In the genomic region with DNA sequence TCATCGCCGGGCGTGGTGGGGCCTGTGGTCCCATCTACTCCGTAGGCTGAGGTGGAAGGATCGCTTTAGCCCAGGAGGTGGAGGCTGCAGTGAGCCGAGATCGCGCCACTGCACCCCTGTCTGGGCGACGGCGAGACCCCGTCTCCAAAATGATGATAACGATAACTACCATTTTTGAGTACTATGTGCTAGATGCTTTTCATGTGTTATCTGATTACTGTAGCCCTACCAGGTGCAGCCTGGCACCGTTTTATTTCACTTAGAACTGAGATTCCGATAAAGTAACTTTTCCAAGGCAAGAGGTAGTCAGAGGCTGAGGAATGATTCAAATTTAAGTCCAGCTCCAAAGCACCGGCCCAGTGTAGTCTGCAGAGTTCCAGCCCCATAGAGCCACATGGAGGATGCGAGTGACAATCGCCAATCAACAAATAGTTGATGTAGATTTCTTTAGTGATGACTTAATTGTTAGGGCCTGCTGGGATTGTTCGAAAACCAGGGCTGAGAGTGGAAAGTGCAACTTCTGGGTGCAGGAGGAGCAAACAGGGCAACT, we compare ENCODE assay signal across 8 cellular contexts. TPM values are rescaled to one million over a fixed set of nuclear protein-coding genes. Genes with fewer than 3 reads are reported as not detected.
DNase-seq lines count a peak whose midpoint lies in the region; ATAC-seq and TF ChIP-seq lines count a peak whose summit lies in the region.

No MANE protein-coding gene starts in this region.

- peak overlapping the region; percentile 93 for H3K27ac Mint-ChIP-seq in activated T-helper 1 cell treated with anti-CD3 and anti-CD28 coated beads, Interleukin-12 subunit alpha, Interleukin-12 subunit beta, Interleukin-2, Interleukin-4 antibody, amounts not matched to agents 30 ng/mL and 10 ng/mL and 1 ng/mL, durations not matched to agents 14 hours and 24 hours and 36 hours
- peak overlapping the region; percentile 99 for H3K27ac Mint-ChIP-seq in stimulated activated memory B cell treated with anti-CD40 and anti-IgM and Interleukin-4, amounts not matched to agents 10 μg/mL and 1 μg/mL and 100 μg/mL, for 72 hours

- H3K9me3 Mint-ChIP-seq in activated T-helper 1 cell treated with anti-CD3 and anti-CD28 coated beads, Interleukin-12 subunit alpha, Interleukin-12 subunit beta, Interleukin-2, Interleukin-4 antibody, amounts not matched to agents 30 ng/mL and 10 ng/mL and 1 ng/mL, durations not matched to agents 14 hours and 24 hours and 36 hours = no peaks in the 10 kb centered on the region
- H3K9me3 Mint-ChIP-seq in stimulated activated memory B cell treated with anti-CD40 and anti-IgM and Interleukin-4, amounts not matched to agents 10 μg/mL and 1 μg/mL and 100 μg/mL, for 72 hours = no peaks in the 10 kb centered on the region

- no peak for TF ChIP-seq CTCF in AG10803 (conservative IDR thresholded peaks at IDR 0.05; ENCODE audit: low read length)

- ATAC-seq in stimulated activated memory B cell treated with anti-CD40 and anti-IgM and Interleukin-4, amounts not matched to agents 10 μg/mL and 1 μg/mL and 100 μg/mL, for 72 hours = no peak
- ATAC-seq in GM18909 (IDR thresholded peaks at IDR 0.05; ENCODE audit: poor library complexity, unreplicated experiment) (no peak), HG02759 (IDR thresholded peaks at IDR 0.05; ENCODE audit: unreplicated experiment) (no peak)

- H3K4me3 ChIP-seq in AG10803 (ENCODE audit: low read length) = peak overlapping the region; percentile 88
- H3K4me3 ChIP-seq in iPS-11a (ENCODE audit: low read depth, low read length) = peak overlapping the region; percentile 90

- H3K4me1 Mint-ChIP-seq in activated T-helper 1 cell treated with anti-CD3 and anti-CD28 coated beads, Interleukin-12 subunit alpha, Interleukin-12 subunit beta, Interleukin-2, Interleukin-4 antibody, amounts not matched to agents 30 ng/mL and 10 ng/mL and 1 ng/mL, durations not matched to agents 14 hours and 24 hours and 36 hours (ENCODE audit: low read depth) = peaks cover 28% of the 10 kb centered on the region
- peaks cover 36% of the 10 kb centered on the region for H3K4me1 Mint-ChIP-seq in stimulated activated memory B cell treated with anti-CD40 and anti-IgM and Interleukin-4, amounts not matched to agents 10 μg/mL and 1 μg/mL and 100 μg/mL, for 72 hours

- peaks cover under 1% of the 10 kb centered on the region for H3K27me3 Mint-ChIP-seq in activated T-helper 1 cell treated with anti-CD3 and anti-CD28 coated beads, Interleukin-12 subunit alpha, Interleukin-12 subunit beta, Interleukin-2, Interleukin-4 antibody, amounts not matched to agents 30 ng/mL and 10 ng/mL and 1 ng/mL, durations not matched to agents 14 hours and 24 hours and 36 hours (ENCODE audit: insufficient read depth)
- no peaks in the 10 kb centered on the region for H3K27me3 Mint-ChIP-seq in stimulated activated memory B cell treated with anti-CD40 and anti-IgM and Interleukin-4, amounts not matched to agents 10 μg/mL and 1 μg/mL and 100 μg/mL, for 72 hours

- peak overlapping the region; percentile 89 for H3K4me3 Mint-ChIP-seq in activated T-helper 1 cell treated with anti-CD3 and anti-CD28 coated beads, Interleukin-12 subunit alpha, Interleukin-12 subunit beta, Interleukin-2, Interleukin-4 antibody, amounts not matched to agents 30 ng/mL and 10 ng/mL and 1 ng/mL, durations not matched to agents 14 hours and 24 hours and 36 hours
- peak overlapping the region; percentile 98 for H3K4me3 Mint-ChIP-seq in stimulated activated memory B cell treated with anti-CD40 and anti-IgM and Interleukin-4, amounts not matched to agents 10 μg/mL and 1 μg/mL and 100 μg/mL, for 72 hours

- DNase-seq in AG10803 (ENCODE audit: low read depth) = peak; percentile 4
- peak; percentile 42 for DNase-seq in HCEC 1CT
- no peak for DNase-seq in activated T-helper 1 cell treated with anti-CD3 and anti-CD28 coated beads, Interleukin-12 subunit alpha, Interleukin-12 subunit beta, Interleukin-2, Interleukin-4 antibody, amounts not matched to agents 30 ng/mL and 10 ng/mL and 1 ng/mL, durations not matched to agents 14 hours and 24 hours and 36 hours (ENCODE audit: low spot score)
- DNase-seq in AG08395 (ENCODE audit: low spot score) = no peak

- intact Hi-C loops in activated T-helper 1 cell treated with anti-CD3 and anti-CD28 coated beads, Interleukin-12 subunit alpha, Interleukin-12 subunit beta, Interleukin-2, Interleukin-4 antibody, amounts not matched to agents 30 ng/mL and 10 ng/mL and 1 ng/mL, durations not matched to agents 14 hours and 24 hours and 36 hours (cut with micrococcal nuclease) = loop anchor here (2.0 kb wide), 1 partner anchor 555 kb away; a partner anchor contains a TSS

- H3K36me3 Mint-ChIP-seq in activated T-helper 1 cell treated with anti-CD3 and anti-CD28 coated beads, Interleukin-12 subunit alpha, Interleukin-12 subunit beta, Interleukin-2, Interleukin-4 antibody, amounts not matched to agents 30 ng/mL and 10 ng/mL and 1 ng/mL, durations not matched to agents 14 hours and 24 hours and 36 hours (ENCODE audit: low read depth) = peaks cover 21% of the 10 kb centered on the region
- H3K36me3 Mint-ChIP-seq in stimulated activated memory B cell treated with anti-CD40 and anti-IgM and Interleukin-4, amounts not matched to agents 10 μg/mL and 1 μg/mL and 100 μg/mL, for 72 hours = peaks cover 26% of the 10 kb centered on the region

RNA-seq across cellular contexts. Expression of a gene that starts 0.7 kb away (rescaled TPM):
- total RNA-seq in activated T-helper 1 cell treated with anti-CD3 and anti-CD28 coated beads, Interleukin-12 subunit alpha, Interleukin-12 subunit beta, Interleukin-2, Interleukin-4 antibody, amounts not matched to agents 30 ng/mL and 10 ng/mL and 1 ng/mL, durations not matched to agents 14 hours and 24 hours and 36 hours = 26.9 and 29.2 TPM in 2 replicates

RNA-seq across cellular contexts. Expression of a gene that starts 0.8 kb away (rescaled TPM):
- total RNA-seq in activated T-helper 1 cell treated with anti-CD3 and anti-CD28 coated beads, Interleukin-12 subunit alpha, Interleukin-12 subunit beta, Interleukin-2, Interleukin-4 antibody, amounts not matched to agents 30 ng/mL and 10 ng/mL and 1 ng/mL, durations not matched to agents 14 hours and 24 hours and 36 hours = 2.2 and 2.6 TPM in 2 replicates

RNA-seq across cellular contexts. Expression of a gene that starts 27.8 kb away (rescaled TPM):
- total RNA-seq in activated T-helper 1 cell treated with anti-CD3 and anti-CD28 coated beads, Interleukin-12 subunit alpha, Interleukin-12 subunit beta, Interleukin-2, Interleukin-4 antibody, amounts not matched to agents 30 ng/mL and 10 ng/mL and 1 ng/mL, durations not matched to agents 14 hours and 24 hours and 36 hours = 88.3 and 89.3 TPM in 2 replicates

RNA-seq across cellular contexts. Expression of a gene that starts 50.2 kb away (rescaled TPM):
- total RNA-seq in activated T-helper 1 cell treated with anti-CD3 and anti-CD28 coated beads, Interleukin-12 subunit alpha, Interleukin-12 subunit beta, Interleukin-2, Interleukin-4 antibody, amounts not matched to agents 30 ng/mL and 10 ng/mL and 1 ng/mL, durations not matched to agents 14 hours and 24 hours and 36 hours = 22.6 and 25.5 TPM in 2 replicates

RNA-seq across cellular contexts. Expression of a gene that starts 50.3 kb away (rescaled TPM):
- 20.1 and 26.8 TPM in 2 replicates for total RNA-seq in activated T-helper 1 cell treated with anti-CD3 and anti-CD28 coated beads, Interleukin-12 subunit alpha, Interleukin-12 subunit beta, Interleukin-2, Interleukin-4 antibody, amounts not matched to agents 30 ng/mL and 10 ng/mL and 1 ng/mL, durations not matched to agents 14 hours and 24 hours and 36 hours

Comparison
In these comparisons a context has a peak if more than half of its experiments do, and no peak if none do; other contexts are left out.
1. DNase-seq: peak in AG10803 (single experiment) and HCEC 1CT (single experiment); none in activated T-helper 1 cell treated with anti-CD3 and anti-CD28 coated beads, Interleukin-12 subunit alpha, Interleukin-12 subunit beta, Interleukin-2, Interleukin-4 antibody, amounts not matched to agents 30 ng/mL and 10 ng/mL and 1 ng/mL, durations not matched to agents 14 hours and 24 hours and 36 hours (single experiment) and AG08395 (single experiment).